ENCODE assay signal across 8 cellular contexts in the genomic region with DNA sequence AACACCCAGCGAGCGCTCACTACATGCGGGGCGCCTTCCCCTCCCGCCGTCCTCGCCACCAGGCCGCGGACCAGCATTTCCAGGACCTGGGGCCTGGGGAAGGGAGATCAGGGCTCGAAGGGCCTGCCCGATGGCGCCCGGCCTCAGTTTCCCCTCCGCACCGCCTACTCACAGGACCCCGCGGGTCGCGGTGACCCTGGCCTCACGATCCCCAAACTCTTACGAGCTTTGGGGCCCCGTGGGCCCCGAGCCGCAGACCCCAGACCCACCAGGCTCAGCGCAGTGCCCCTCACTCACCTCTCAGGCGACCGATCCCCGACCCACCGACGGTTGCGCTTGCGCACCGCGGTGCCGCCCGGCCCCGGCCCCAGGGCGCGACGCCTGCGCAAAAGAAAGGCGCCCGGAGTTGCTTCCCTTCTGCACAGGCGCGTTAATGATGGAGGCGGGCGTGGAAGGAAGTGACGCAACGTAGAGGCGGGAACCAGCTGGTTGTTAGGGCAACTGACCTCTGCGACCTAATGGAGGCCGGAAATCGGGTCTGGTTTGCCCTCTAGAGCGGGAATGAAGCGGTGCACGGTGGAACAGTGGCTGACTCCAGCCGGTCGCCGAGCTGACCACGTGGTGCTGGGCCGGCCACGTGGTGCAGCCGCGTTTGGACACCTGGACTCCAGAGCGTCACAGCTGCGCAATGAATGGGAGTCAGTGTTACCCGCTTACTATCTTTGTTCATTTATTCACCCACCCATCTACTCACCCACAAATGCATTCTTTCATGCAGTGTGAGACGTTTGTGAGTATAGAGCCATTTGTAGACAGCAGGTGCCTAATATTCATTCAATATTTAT. TPM values are rescaled to one million over a fixed set of nuclear protein-coding genes. Genes with fewer than 3 reads are reported as not detected.
DNase-seq lines count a peak whose midpoint lies in the region; ATAC-seq and TF ChIP-seq lines count a peak whose summit lies in the region.

A gene with protein sequence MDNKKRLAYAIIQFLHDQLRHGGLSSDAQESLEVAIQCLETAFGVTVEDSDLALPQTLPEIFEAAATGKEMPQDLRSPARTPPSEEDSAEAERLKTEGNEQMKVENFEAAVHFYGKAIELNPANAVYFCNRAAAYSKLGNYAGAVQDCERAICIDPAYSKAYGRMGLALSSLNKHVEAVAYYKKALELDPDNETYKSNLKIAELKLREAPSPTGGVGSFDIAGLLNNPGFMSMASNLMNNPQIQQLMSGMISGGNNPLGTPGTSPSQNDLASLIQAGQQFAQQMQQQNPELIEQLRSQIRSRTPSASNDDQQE (minus strand): TSS at position 338 of the 845 bp plus-strand sequence. CDS start 14,205 bp downstream, outside the sequence.

- intact Hi-C loops in Caco-2 (cut with micrococcal nuclease; ENCODE audit: unreplicated experiment) = loop anchor here (2.0 kb wide), 1 partner anchor 58 kb away; a partner anchor contains a TSS

- H3K27me3 ChIP-seq in Caco-2 (replicated peaks; ENCODE audit: control insufficient read depth, insufficient read depth, low read length) = no peaks in the 10 kb centered on the region

- peaks cover 49% of the 10 kb centered on the region for H3K36me3 Mint-ChIP-seq in Caco-2 (ENCODE audit: insufficient read depth, unreplicated experiment)
- H3K36me3 Mint-ChIP-seq in effector memory CD8-positive, alpha-beta T cell (ENCODE audit: insufficient read depth) = peaks cover 11% of the 10 kb centered on the region

- peaks cover 6% of the 10 kb centered on the region for H3K4me1 Mint-ChIP-seq in Caco-2 (ENCODE audit: low read depth, unreplicated experiment)
- H3K4me1 Mint-ChIP-seq in effector memory CD8-positive, alpha-beta T cell (ENCODE audit: low read depth in 2 of 2) = peaks cover 33 to 35% of the 10 kb centered on the region in 2 donors

- no peaks in the 10 kb centered on the region for H3K36me3 ChIP-seq in Caco-2 (ENCODE audit: control insufficient read depth, insufficient read depth, low read length)

- peak; percentile 56 for ATAC-seq in GM21360 (IDR thresholded peaks at IDR 0.05; ENCODE audit: unreplicated experiment)
- ATAC-seq in effector memory CD8-positive, alpha-beta T cell (replicated peaks) = peak; percentile 71

- H3K4me3 Mint-ChIP-seq in Caco-2 (ENCODE audit: unreplicated experiment) = peak within 1 kb of the TSS; percentile 75
- peak within 1 kb of the TSS; percentile 82 to 86 for H3K4me3 Mint-ChIP-seq in effector memory CD8-positive, alpha-beta T cell

- peaks cover 7% of the 10 kb centered on the region for H3K4me1 ChIP-seq in Caco-2

- peak; percentile 97 to 99 for DNase-seq in Caco-2
- peak; percentile 99 for DNase-seq in HT1080 (ENCODE audit: low read depth)
- DNase-seq in NOMO-1 treated with DMSO at 0.1 percent for 48 hours (lab: John Stamatoyannopoulos, UW; ENCODE audit: unreplicated experiment) = peak; percentile 99
- peak; percentile 96 for DNase-seq in activated CD8-positive, alpha-beta memory T cell treated with anti-CD3 and anti-CD28 coated beads for 4 hours (ENCODE audit: low read depth in 2 of 2)
- DNase-seq in effector memory CD8-positive, alpha-beta T cell = peak; percentile 94 to 97 (median 95)
- DNase-seq in medulla oblongata (ENCODE audit: extremely low spot score) = peak; percentile 99
- peak; percentile 93 for DNase-seq in stimulated activated CD8-positive, alpha-beta memory T cell treated with anti-CD3 and anti-CD28 coated beads, Interleukin-12 subunit alpha, Interleukin-12 subunit beta, amount 100 ng/mL, for 1 hour (ENCODE audit: low read depth)

- H3K9me3 ChIP-seq in Caco-2 = no peaks in the 10 kb centered on the region

- peak; percentile 25 to 29 for TF ChIP-seq CTCF in Caco-2 (IDR thresholded peaks at IDR 0.05; ENCODE audit: insufficient read depth in 1 of 2, low read depth in 1 of 2, low read length in 1 of 2, severe bottlenecking in 1 of 2, unreplicated experiment in 1 of 2)

- no peaks in the 10 kb centered on the region for H3K27me3 Mint-ChIP-seq in Caco-2 (ENCODE audit: insufficient read depth, unreplicated experiment)
- H3K27me3 Mint-ChIP-seq in effector memory CD8-positive, alpha-beta T cell = no peaks in the 10 kb centered on the region

- H3K9me3 Mint-ChIP-seq in Caco-2 (ENCODE audit: unreplicated experiment) = no peaks in the 10 kb centered on the region
- no peaks in the 10 kb centered on the region for H3K9me3 Mint-ChIP-seq in effector memory CD8-positive, alpha-beta T cell

- peak within 1 kb of the TSS; percentile 85 for H3K4me3 ChIP-seq in Caco-2 (ENCODE audit: low read depth, low read length)

- CTCF ChIA-PET in Caco-2 (lab: Charles Lee) = interaction anchor here (0.6 to 1.0 kb wide), 5 partner anchors 58 to 957 kb away, joined by 3 to 6 read pairs (median 3); a partner anchor contains a TSS

- H3K27ac Mint-ChIP-seq in Caco-2 (ENCODE audit: unreplicated experiment) = peak within 1 kb of the TSS; percentile 96
- H3K27ac Mint-ChIP-seq in effector memory CD8-positive, alpha-beta T cell = peak within 1 kb of the TSS; percentile 85 to 88

- BruUV-seq in Caco-2 (replicated peaks; lab: Mats Ljungman, UMichigan) = no TSS peak

- POLR2A ChIA-PET in Caco-2 (lab: Charles Lee) = interaction anchor here (0.5 to 1.5 kb wide), 5 partner anchors 17 to 877 kb away, joined by 3 to 11 read pairs (median 6); a partner anchor contains a TSS

RNA-seq across cellular contexts. Expression of the gene that starts here (rescaled TPM):
- total RNA-seq in Caco-2 (2022) = 90.1 TPM in 2 replicates
- 104 and 131 TPM in 2 replicates for total RNA-seq in HT1080 (2014; rRNA removed; shearing (Covaris generic))
- 83.8 and 94.3 TPM in 2 replicates for polyA plus RNA-seq in HT1080 (2015; cell fraction: cytosol; rRNA removed)
- 60.9 and 65.7 TPM in 2 replicates for polyA plus RNA-seq in HT1080 (2015; cell fraction: nucleus; rRNA removed)

Comparison
In these comparisons a context has a peak if more than half of its experiments do, and no peak if none do; other contexts are left out.
1. Peak in every context shown above with its lines: DNase-seq, ATAC-seq and H3K4me3 ChIP-seq.